21 cellular contexts compared by ENCODE assay signal in genomic region chr10:99921948-99922347, GRCh38.
DNase-seq lines count a peak whose midpoint lies in the region; ATAC-seq, FAIRE-seq and TF ChIP-seq lines count a peak whose summit lies in the region.
"Had no signal": no experiment of that assay in that cellular context is flagged by ENCODE, and none has a peak within 500 bp of the region (broad histone marks: within the 10 kb centered on the region; RNA-seq: fewer than 3 reads in every experiment).

No MANE protein-coding gene starts in this region.

- CTCF ChIA-PET in PC-9 (lab: Charles Lee): no interaction called here
- CTCF ChIA-PET in endothelial cell of umbilical vein (lab: Charles Lee): interaction anchor here (1.3 to 3.3 kb wide), 5 partner anchors 9 to 124 kb away, joined by 3 to 21 read pairs (median 7); partner anchors contain the start of gene DNMBP

- DNase-seq in ELR (ENCODE audit: low read depth) (peak; percentile 82), PC-9 (peak; percentile 46 to 93), endothelial cell of umbilical vein (ENCODE audit: low read depth, low spot score) (peak; percentile 65), osteoblast (ENCODE audit: insufficient read length, low spot score, missing footprints) (peak; percentile 32), NCI-H82 (lab: John Stamatoyannopoulos, UW) (no peak)
- no peak for DNase-seq in stimulated activated naive CD4-positive, alpha-beta T cell (lab: John Stamatoyannopoulos, UW)
- no peak for DNase-seq in stimulated activated CD4-positive, alpha-beta T cell treated with anti-CD3 and anti-CD28 coated beads, Interleukin-4, amount 100 ng/mL, for 24 hours
- DNase-seq: activated CD4-positive, alpha-beta T cell treated with anti-CD3 and anti-CD28 coated beads, Interleukin-2, amount 50 U/mL, for 4 hours; activated effector memory CD4-positive, alpha-beta T cell treated with anti-CD3 and anti-CD28 coated beads, Interleukin-2, amount 50 U/mL, for 16 hours; adrenal gland; CD8-positive, alpha-beta T cell; DND-41; dorsolateral prefrontal cortex; NCI-H1694; psoas muscle; stimulated activated naive CD8-positive, alpha-beta T cell treated with anti-CD3 and anti-CD28 coated beads, Interleukin-15, amount 100 ng/mL, for 72 hours; T-helper 17 cell; upper lobe of left lung had no signal

- H4K20me1 ChIP-seq in PC-9 (ENCODE audit: insufficient read depth) (peaks cover 11% of the 10 kb centered on the region; the same call in 1 of the 2 replicates), endothelial cell of umbilical vein (replicated peaks; ENCODE audit: control insufficient read depth, extremely low read depth, insufficient read depth, low read length) (no peaks in the 10 kb centered on the region), osteoblast (ENCODE audit: insufficient read depth, low read length) (peaks cover 7% of the 10 kb centered on the region)

- peak; percentile 28 for TF ChIP-seq POLR2A in endothelial cell of umbilical vein (IDR thresholded peaks at IDR 0.05; ENCODE audit: low read depth, low read length)

- H3K9me3 ChIP-seq in PC-9 (ENCODE audit: insufficient read depth, low read depth): no peaks in the 10 kb centered on the region
- no peaks in the 10 kb centered on the region for H3K9me3 ChIP-seq in endothelial cell of umbilical vein (replicated peaks; ENCODE audit: control insufficient read depth, insufficient read depth, low read length)
- H3K9me3 ChIP-seq in osteoblast (ENCODE audit: low read depth, low read length): no peaks in the 10 kb centered on the region
- H3K9me3 ChIP-seq: adrenal gland, psoas muscle, upper lobe of left lung had no signal

- intact Hi-C loops in PC-9 (cut with micrococcal nuclease; ENCODE audit: unreplicated experiment) (loop anchor here (5.0 kb wide), 2 partner anchors 45 to 125 kb away; no protein-coding TSS in a partner anchor), endothelial cell of umbilical vein (cut with micrococcal nuclease) (loop anchor here (1.0 to 5.0 kb wide), 2 partner anchors 7 to 35 kb away; no protein-coding TSS in a partner anchor)

- BruUV-seq in PC-9 (replicated peaks; lab: Mats Ljungman, UMichigan) (no TSS peak), endothelial cell of umbilical vein (replicated peaks; lab: Mats Ljungman, UMichigan) (no TSS peak)

- peak; percentile 83 for FAIRE-seq in endothelial cell of umbilical vein (lab: Jason Lieb, UNC)

- H3K36me3 ChIP-seq in PC-9 (ENCODE audit: low read depth) (peaks cover 14% of the 10 kb centered on the region; the same call in 1 of the 2 replicates), endothelial cell of umbilical vein (ENCODE audit: control insufficient read depth in 2 of 2, extremely low read depth in 1 of 2, insufficient read depth in 2 of 2, low read length in 2 of 2) (peaks cover 0 to 3% of the 10 kb centered on the region in 2 experiments), osteoblast (ENCODE audit: insufficient read depth, low read length) (peaks cover 8% of the 10 kb centered on the region)
- H3K36me3 ChIP-seq: adrenal gland, neural progenitor cell, upper lobe of left lung had no signal

- no peak for TF ChIP-seq CTCF in PC-9 (conservative IDR thresholded peaks at IDR 0.05)
- TF ChIP-seq CTCF in endothelial cell of umbilical vein (IDR thresholded peaks at IDR 0.05; ENCODE audit: extremely low read depth in 1 of 2, insufficient read depth in 1 of 2, low read depth in 1 of 2, low read length in 2 of 2): no peak
- TF ChIP-seq CTCF in osteoblast (IDR thresholded peaks at IDR 0.05; ENCODE audit: extremely low read depth, low read depth, low read length): no peak

- H3K4me3 ChIP-seq in PC-9: no peak overlapping the region
- H3K4me3 ChIP-seq in endothelial cell of umbilical vein (replicated peaks in 1 of 3; ENCODE audit: insufficient read depth in 1 of 3, low read depth in 1 of 3, low read length in 3 of 3): no peak overlapping the region
- H3K4me3 ChIP-seq in osteoblast (ENCODE audit: insufficient read depth, low read length): no peak overlapping the region
- H3K4me3 ChIP-seq: adrenal gland, dorsolateral prefrontal cortex, neural progenitor cell, psoas muscle, skin epidermis, upper lobe of left lung had no signal

- H3F3A ChIP-seq in PC-9 (ENCODE audit: insufficient read depth, low read depth): peaks cover 48% of the 10 kb centered on the region

- POLR2A ChIA-PET in PC-9 (lab: Charles Lee; ENCODE audit: unreplicated experiment): no interaction called here
- POLR2A ChIA-PET in endothelial cell of umbilical vein (lab: Charles Lee): no interaction called here

- no peak overlapping the region for H2AFZ ChIP-seq in PC-9
- H2AFZ ChIP-seq in endothelial cell of umbilical vein (ENCODE audit: low read depth, low read length): no peak overlapping the region
- H2AFZ ChIP-seq in osteoblast (ENCODE audit: low read length): no peak overlapping the region
- H2AFZ ChIP-seq: neural progenitor cell had no signal

- H3K9ac ChIP-seq in endothelial cell of umbilical vein (replicated peaks; ENCODE audit: extremely low read depth, insufficient read depth, low read length): no peak overlapping the region
- H3K9ac ChIP-seq: neural progenitor cell had no signal

- no peak for ATAC-seq in GM18909 (IDR thresholded peaks at IDR 0.05; ENCODE audit: poor library complexity, unreplicated experiment)
- ATAC-seq: CD8-positive, alpha-beta T cell; psoas muscle; stimulated activated naive CD8-positive, alpha-beta T cell treated with anti-CD3 and anti-CD28 coated beads, Interleukin-15, amount 100 ng/mL, for 72 hours; T-helper 17 cell had no signal

- H3K27ac ChIP-seq in PC-9 (peak overlapping the region; percentile 88), endothelial cell of umbilical vein (ENCODE audit: insufficient read depth, low read depth, low read length) (peak overlapping the region; percentile 81), osteoblast (ENCODE audit: low read depth, low read length) (no peak overlapping the region)
- H3K27ac ChIP-seq: adrenal gland, dorsolateral prefrontal cortex, neural progenitor cell, psoas muscle, upper lobe of left lung had no signal

- H3K27me3 ChIP-seq in PC-9 (ENCODE audit: insufficient read depth, low read depth) (no peaks in the 10 kb centered on the region), endothelial cell of umbilical vein (ENCODE audit: control insufficient read depth in 2 of 2, insufficient read depth in 2 of 2, low read length in 2 of 2) (no peaks in the 10 kb centered on the region), osteoblast (ENCODE audit: insufficient read depth, low read length) (no peaks in the 10 kb centered on the region)
- H3K27me3 ChIP-seq: adrenal gland, dorsolateral prefrontal cortex, neural progenitor cell, upper lobe of left lung had no signal

- peaks cover 59% of the 10 kb centered on the region for H3K4me1 ChIP-seq in PC-9 (replicated peaks; ENCODE audit: insufficient read depth)
- H3K4me1 ChIP-seq in endothelial cell of umbilical vein (ENCODE audit: control insufficient read depth, extremely low read depth, insufficient read depth, low read length): peaks cover 68% of the 10 kb centered on the region
- H3K4me1 ChIP-seq in osteoblast (ENCODE audit: insufficient read depth, low read length): peaks cover 27% of the 10 kb centered on the region

- H3K79me2 ChIP-seq in PC-9 (ENCODE audit: low read depth): peaks cover 97% of the 10 kb centered on the region
- H3K79me2 ChIP-seq in endothelial cell of umbilical vein (ENCODE audit: control insufficient read depth, insufficient read depth, low read length): peaks cover 89% of the 10 kb centered on the region
- H3K79me2 ChIP-seq in osteoblast (ENCODE audit: insufficient read depth, low read length): peaks cover 92% of the 10 kb centered on the region

- dilution Hi-C loops in endothelial cell of umbilical vein (cut with MboI; ENCODE audit: extremely low pct_ligation_motif_present, low sequenced_read_pairs): no loop called here

- H3K4me2 ChIP-seq in PC-9 (peak overlapping the region; percentile 66), endothelial cell of umbilical vein (ENCODE audit: insufficient read depth, low read length) (peak overlapping the region; percentile 50), osteoblast (ENCODE audit: insufficient read depth, low read length) (no peak overlapping the region)
- H3K4me2 ChIP-seq: neural progenitor cell had no signal

- no peaks in the 10 kb centered on the region for H3K9me2 ChIP-seq in PC-9 (ENCODE audit: insufficient read depth)

- no peaks in the 10 kb centered on the region for H3K9me1 ChIP-seq in endothelial cell of umbilical vein (replicated peaks; ENCODE audit: control insufficient read depth, extremely low read depth, insufficient read depth, low read length)

TF ChIP-seq in endothelial cell of umbilical vein, 7 proteins besides CTCF, POLR2A, EP300 and RAD21:
- peak; percentile 65 for TF ChIP-seq FOS (IDR thresholded peaks at IDR 0.05; ENCODE audit: borderline replicate concordance, insufficient read depth, low read length)
- no peak for TF ChIP-seq EZH2 (IDR thresholded peaks at IDR 0.05; ENCODE audit: borderline replicate concordance, low read depth, low read length, severe bottlenecking)
- TF ChIP-seq JUN (IDR thresholded peaks at IDR 0.05; ENCODE audit: borderline replicate concordance, insufficient read depth, insufficient read length, low read depth): peak; percentile 49
- TF ChIP-seq MAX (IDR thresholded peaks at IDR 0.05; ENCODE audit: insufficient read depth, insufficient read length): no peak
- TF ChIP-seq MYC (IDR thresholded peaks at IDR 0.05; ENCODE audit: low read depth, low read length): no peak
- peak; percentile 31 for TF ChIP-seq GATA2 (IDR thresholded peaks at IDR 0.05; ENCODE audit: insufficient read depth, insufficient read length, low read depth, low read length)
- peak; percentile 43 for TF ChIP-seq POLR2AphosphoS5 (IDR thresholded peaks at IDR 0.05; ENCODE audit: insufficient read depth, low read depth, low read length)

Comparison
In these comparisons a context has a peak if more than half of its experiments do, and no peak if none do; other contexts are left out.
1. DNase-seq: peak in ELR (single experiment), PC-9 (2 of 2), endothelial cell of umbilical vein (single experiment) and osteoblast (single experiment); none in NCI-H82 (single experiment), stimulated activated naive CD4-positive, alpha-beta T cell (0 of 6) and stimulated activated CD4-positive, alpha-beta T cell treated with anti-CD3 and anti-CD28 coated beads, Interleukin-4, amount 100 ng/mL, for 24 hours (single experiment).